Comparison of ENCODE assay signal across 38 cellular contexts in the genomic region with DNA sequence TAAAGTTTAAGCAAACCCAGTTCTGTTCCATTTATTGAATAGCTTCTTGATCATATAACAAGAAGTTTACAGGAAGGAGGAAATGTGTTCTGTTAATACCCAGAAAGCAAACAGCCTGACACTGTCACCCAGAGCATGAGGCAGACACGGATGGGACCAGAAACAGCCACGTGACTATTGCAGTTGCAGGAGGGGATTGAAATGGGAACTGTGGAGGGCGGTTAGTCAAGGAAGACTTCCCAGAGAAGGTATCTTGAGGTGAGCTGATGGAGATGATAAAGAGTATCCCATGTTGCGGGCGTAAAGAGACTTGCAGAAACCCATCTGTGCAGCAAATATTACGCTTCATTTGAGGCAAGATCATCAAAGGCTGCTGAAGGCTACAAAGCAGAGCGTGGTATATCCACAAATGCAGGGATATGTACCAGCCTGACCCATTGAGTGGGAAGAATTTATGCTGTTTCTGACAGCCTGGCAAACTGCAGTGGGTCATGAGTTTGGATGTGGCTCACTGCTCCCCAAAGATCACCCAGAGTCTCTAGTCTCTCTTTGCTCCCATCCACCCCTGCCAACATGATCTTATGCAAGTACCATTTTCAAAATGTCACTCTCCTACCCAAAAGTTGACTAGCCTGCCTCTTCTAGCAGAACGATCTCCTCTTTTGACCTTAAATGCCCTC. TPM values are rescaled to one million over a fixed set of nuclear protein-coding genes. Genes with fewer than 3 reads are reported as not detected.
"Had no signal": no experiment of that assay in that cellular context is flagged by ENCODE, and none has a peak within 500 bp of the region (broad histone marks: within the 10 kb centered on the region; RNA-seq: fewer than 3 reads in every experiment).

No MANE protein-coding gene starts in this region.

- H3K36me3 ChIP-seq: MG63 had no signal

- H3K27ac ChIP-seq: KMS-11 had no signal

- H3K4me3 ChIP-seq: MG63 had no signal

- DNase-seq: Karpas-422, Kasumi-1, MG63, MM.1S, MV-4-11, NCI-H1048, NCI-H1092, NCI-H1092 treated with DMSO at 0.1 percent for 48 hours, NCI-H1105, NCI-H1105 treated with DMSO at 0.1 percent for 48 hours, NCI-H1417, NCI-H1417 treated with DMSO at 0.1 percent for 48 hours, NCI-H1436, NCI-H1436 treated with DMSO at 0.1 percent for 48 hours, NCI-H146, NCI-H1694, NCI-H1694 treated with DMSO at 0.1 percent for 48 hours, NCI-H187, NCI-H187 treated with DMSO at 0.1 percent for 48 hours, NCI-H1930, NCI-H2029, NCI-H2029 treated with DMSO at 0.1 percent for 48 hours, NCI-H2081, NCI-H2081 treated with DMSO at 0.1 percent for 48 hours, NCI-H2107, NCI-H2227 treated with DMSO at 0.1 percent for 48 hours, NCI-H226, NCI-H345, NCI-H446, NCI-H446 treated with DMSO at 0.1 percent for 48 hours, NCI-H510A, NCI-H510A treated with DMSO at 0.1 percent for 48 hours, NCI-H524 had no signal

RNA-seq across cellular contexts. Expression of gene KRT76, which starts 20.7 kb away (rescaled TPM):
- total RNA-seq: LHCN-M2, M059J, MCF 10A, NCI-H460 had no signal

RNA-seq across cellular contexts. Expression of gene KRT3, which starts 39.5 kb away (rescaled TPM):
- total RNA-seq: LHCN-M2, M059J, MCF 10A, NCI-H460 had no signal

RNA-seq across cellular contexts. Expression of gene KRT77, which starts 53.1 kb away (rescaled TPM):
- total RNA-seq: LHCN-M2, M059J, MCF 10A, NCI-H460 had no signal

RNA-seq across cellular contexts. Expression of gene KRT4, which starts 57.5 kb away (rescaled TPM):
- total RNA-seq: LHCN-M2, M059J, MCF 10A, NCI-H460 had no signal
